Comparison of ENCODE assay signal across 8 cellular contexts in genomic region chr2:171521361-171522056, GRCh38. TPM values are rescaled to one million over a fixed set of nuclear protein-coding genes. Genes with fewer than 3 reads are reported as not detected.
DNase-seq lines count a peak whose midpoint lies in the region; ATAC-seq and TF ChIP-seq lines count a peak whose summit lies in the region.

No MANE protein-coding gene starts in this region.

- H2BK5ac ChIP-seq in mesendoderm (ENCODE audit: low read length), result no peak overlapping the region

- H3K4ac ChIP-seq in mesendoderm (ENCODE audit: low read depth, low read length), result no peak overlapping the region

- H3K27ac Mint-ChIP-seq in activated naive CD4-positive, alpha-beta T cell treated with anti-CD3 and anti-CD28 coated beads, Interleukin-2, amount 50 U/mL, for 24 hours, result no peak overlapping the region
- peak overlapping the region; percentile 81 to 95 (median 94) for H3K27ac Mint-ChIP-seq in brain

- DNase-seq in activated naive CD4-positive, alpha-beta T cell treated with anti-CD3 and anti-CD28 coated beads, Interleukin-2, amount 50 U/mL, for 16 hours, result no peak
- DNase-seq in mesendoderm (no peak), upper lobe of right lung (no peak), NCI-H2196 (lab: John Stamatoyannopoulos, UW; ENCODE audit: unreplicated experiment) (no peak)
- DNase-seq in stimulated activated CD8-positive, alpha-beta memory T cell treated with anti-CD3 and anti-CD28 coated beads, Interleukin-4, amount 100 ng/mL, for 48 hours, result no peak

- H3K9me3 Mint-ChIP-seq in activated naive CD4-positive, alpha-beta T cell treated with anti-CD3 and anti-CD28 coated beads, Interleukin-2, amount 50 U/mL, for 24 hours, result no peaks in the 10 kb centered on the region
- H3K9me3 Mint-ChIP-seq in brain, result peaks cover 0 to 3% (median 0%) of the 10 kb centered on the region in 5 experiments

- H3K56ac ChIP-seq in mesendoderm (ENCODE audit: low read length), result peak overlapping the region; percentile 92

- no peak overlapping the region for H4K8ac ChIP-seq in mesendoderm (ENCODE audit: low read depth, low read length)

- H3K4me1 ChIP-seq in mesendoderm (ENCODE audit: control insufficient read depth, low read depth, low read length) (peaks cover 6% of the 10 kb centered on the region), upper lobe of right lung (peaks cover 15% of the 10 kb centered on the region)

- H3K4me2 ChIP-seq in mesendoderm (ENCODE audit: low read length), result peak overlapping the region; percentile 97

- peaks cover 11% of the 10 kb centered on the region for H3K4me1 Mint-ChIP-seq in activated naive CD4-positive, alpha-beta T cell treated with anti-CD3 and anti-CD28 coated beads, Interleukin-2, amount 50 U/mL, for 24 hours
- H3K4me1 Mint-ChIP-seq in brain, result peaks cover 47% of the 10 kb centered on the region

- H2BK120ac ChIP-seq in mesendoderm (ENCODE audit: low read depth, low read length), result no peak overlapping the region

- no peak overlapping the region for H4K5ac ChIP-seq in mesendoderm (ENCODE audit: low read length)

- no peak overlapping the region for H2AK5ac ChIP-seq in mesendoderm (ENCODE audit: low read length)

- H3K9ac ChIP-seq in mesendoderm (ENCODE audit: low read length), result peak overlapping the region; percentile 71

- peak overlapping the region; percentile 81 for H3K4me3 Mint-ChIP-seq in activated naive CD4-positive, alpha-beta T cell treated with anti-CD3 and anti-CD28 coated beads, Interleukin-2, amount 50 U/mL, for 24 hours
- H3K4me3 Mint-ChIP-seq in brain, result peak overlapping the region; percentile 92 to 96 (median 95)

- peaks cover 2% of the 10 kb centered on the region for H3K79me1 ChIP-seq in mesendoderm (ENCODE audit: low read length)

- peaks cover 8% of the 10 kb centered on the region for H3K79me2 ChIP-seq in mesendoderm (ENCODE audit: control insufficient read depth, insufficient read depth, low read length)

- H3K27me3 ChIP-seq in mesendoderm (ENCODE audit: insufficient read depth, low read length, poor library complexity) (no peaks in the 10 kb centered on the region), upper lobe of right lung (no peaks in the 10 kb centered on the region)

- H3K23ac ChIP-seq in mesendoderm (ENCODE audit: low read length), result no peak overlapping the region

- no peak overlapping the region for H2BK15ac ChIP-seq in mesendoderm (replicated peaks; ENCODE audit: low read depth)

- intact Hi-C loops in upper lobe of right lung (cut with DNase I), result no loop called here

- H3K36me3 ChIP-seq in mesendoderm (ENCODE audit: control insufficient read depth, insufficient read depth, low read length) (no peaks in the 10 kb centered on the region), upper lobe of right lung (no peaks in the 10 kb centered on the region)

- H3K27ac ChIP-seq in mesendoderm (ENCODE audit: low read depth, low read length) (no peak overlapping the region), upper lobe of right lung (peak overlapping the region; percentile 91)

- no peaks in the 10 kb centered on the region for H3K36me3 Mint-ChIP-seq in activated naive CD4-positive, alpha-beta T cell treated with anti-CD3 and anti-CD28 coated beads, Interleukin-2, amount 50 U/mL, for 24 hours
- H3K36me3 Mint-ChIP-seq in brain, result no peaks in the 10 kb centered on the region

- TF ChIP-seq CTCF in brain (conservative IDR thresholded peaks at IDR 0.05) (no peak), upper lobe of right lung (IDR thresholded peaks at IDR 0.05) (no peak)

- ATAC-seq in upper lobe of right lung (no peak), GM19467 (IDR thresholded peaks at IDR 0.05; ENCODE audit: unreplicated experiment) (no peak)

- H3K27me3 Mint-ChIP-seq in activated naive CD4-positive, alpha-beta T cell treated with anti-CD3 and anti-CD28 coated beads, Interleukin-2, amount 50 U/mL, for 24 hours, result peaks cover 36% of the 10 kb centered on the region
- peaks cover 19% of the 10 kb centered on the region for H3K27me3 Mint-ChIP-seq in brain

- no CpG with 5 or more reads among the region's 5 CpGs for WGBS in mesendoderm (ENCODE audit: extremely low coverage, insufficient coverage, low lambda C conversion rate)

- H3K9me3 ChIP-seq in upper lobe of right lung, result no peaks in the 10 kb centered on the region

- H3K4me3 ChIP-seq in mesendoderm (ENCODE audit: low read length) (peak overlapping the region; percentile 56), upper lobe of right lung (peak overlapping the region; percentile 71)

- peak overlapping the region; percentile 60 for H3K18ac ChIP-seq in mesendoderm (ENCODE audit: low read length)

RNA-seq across cellular contexts. Expression of gene CYBRD1, which starts 0.8 kb away (rescaled TPM):
- 8.0 TPM for polyA plus RNA-seq in brain (ENCODE audit: insufficient read depth, low read depth, low replicate concordance)
- polyA plus RNA-seq in mesendoderm (2013, experiment 1 of 2), result 12.3 TPM
- polyA plus RNA-seq in mesendoderm (2013, experiment 2 of 2), result 10.7 TPM
- total RNA-seq in upper lobe of right lung, result 313 TPM
